Comparison of ENCODE assay signal across 1 cellular context in genomic region chr17:14202388-14203166, GRCh38.
TF ChIP-seq lines count a peak whose summit lies in the region.

No MANE protein-coding gene starts in this region.

TF ChIP-seq in WTC11, 78 proteins besides CTCF, POLR2A, EP300 and RAD21 (continued from another document):
- no peak for TF ChIP-seq AR (CRISPR knock-in tag; IDR thresholded peaks at IDR 0.05)
- TF ChIP-seq, protein P1, sequence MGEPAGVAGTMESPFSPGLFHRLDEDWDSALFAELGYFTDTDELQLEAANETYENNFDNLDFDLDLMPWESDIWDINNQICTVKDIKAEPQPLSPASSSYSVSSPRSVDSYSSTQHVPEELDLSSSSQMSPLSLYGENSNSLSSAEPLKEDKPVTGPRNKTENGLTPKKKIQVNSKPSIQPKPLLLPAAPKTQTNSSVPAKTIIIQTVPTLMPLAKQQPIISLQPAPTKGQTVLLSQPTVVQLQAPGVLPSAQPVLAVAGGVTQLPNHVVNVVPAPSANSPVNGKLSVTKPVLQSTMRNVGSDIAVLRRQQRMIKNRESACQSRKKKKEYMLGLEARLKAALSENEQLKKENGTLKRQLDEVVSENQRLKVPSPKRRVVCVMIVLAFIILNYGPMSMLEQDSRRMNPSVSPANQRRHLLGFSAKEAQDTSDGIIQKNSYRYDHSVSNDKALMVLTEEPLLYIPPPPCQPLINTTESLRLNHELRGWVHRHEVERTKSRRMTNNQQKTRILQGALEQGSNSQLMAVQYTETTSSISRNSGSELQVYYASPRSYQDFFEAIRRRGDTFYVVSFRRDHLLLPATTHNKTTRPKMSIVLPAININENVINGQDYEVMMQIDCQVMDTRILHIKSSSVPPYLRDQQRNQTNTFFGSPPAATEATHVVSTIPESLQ (CRISPR knock-in tag; IDR thresholded peaks at IDR 0.05) = no peak
TF ChIP-seq in WTC11: peak in this region for 1.
